ENCODE assay signal across 9 cellular contexts in the genomic region with DNA sequence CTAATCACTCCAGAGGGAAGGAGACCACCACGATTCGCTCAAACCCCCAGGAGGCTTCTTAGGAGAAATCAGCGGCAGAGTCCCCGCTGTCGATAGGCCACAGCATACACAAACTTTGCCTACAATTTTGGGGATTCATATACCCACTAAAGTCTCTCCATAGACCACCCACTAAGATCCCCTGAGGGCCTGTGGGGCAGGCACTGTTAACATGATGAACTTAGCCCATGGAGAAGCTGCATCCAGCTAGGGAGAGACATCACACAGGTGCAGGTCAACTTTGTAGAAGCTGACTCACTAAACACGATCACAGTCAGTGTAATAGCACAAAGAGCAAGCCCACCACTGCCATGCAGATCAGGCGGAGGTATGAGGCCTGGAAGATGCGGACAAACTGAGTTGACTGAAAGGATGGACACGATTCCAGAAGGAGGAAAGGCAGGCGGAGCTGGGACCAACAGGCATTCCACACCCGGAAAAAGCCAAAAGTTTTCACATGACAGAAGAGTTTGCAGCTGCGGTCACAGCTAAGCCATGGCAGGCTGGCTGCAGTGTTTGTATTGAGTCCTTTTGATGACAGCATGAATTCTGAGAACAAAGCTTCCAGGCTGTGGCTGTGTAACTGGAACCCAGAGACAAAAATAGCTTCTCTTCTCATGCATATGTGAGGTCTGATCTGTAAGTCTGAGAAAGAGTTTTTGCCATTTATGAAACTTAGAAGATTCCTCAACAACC.
DNase-seq lines count a peak whose midpoint lies in the region; ATAC-seq, FAIRE-seq and TF ChIP-seq lines count a peak whose summit lies in the region.
"Had no signal": no experiment of that assay in that cellular context is flagged by ENCODE, and none has a peak within 500 bp of the region (broad histone marks: within the 10 kb centered on the region; RNA-seq: fewer than 3 reads in every experiment).

No MANE protein-coding gene starts in this region.

- TF ChIP-seq POLR2A in GM12891 (IDR thresholded peaks at IDR 0.05; ENCODE audit: low read depth, low read length) = no peak

- H3K4me3 Mint-ChIP-seq in progenitor cell of endocrine pancreas (ENCODE audit: low read depth) = no peak overlapping the region

- no peak for FAIRE-seq in GM12891 (lab: Jason Lieb, UNC)

- H3K4me1 Mint-ChIP-seq in progenitor cell of endocrine pancreas (ENCODE audit: low read depth) = no peaks in the 10 kb centered on the region

- ATAC-seq in GM18867 (IDR thresholded peaks at IDR 0.05; ENCODE audit: unreplicated experiment) = no peak

- H3K27ac Mint-ChIP-seq in progenitor cell of endocrine pancreas = peak overlapping the region; percentile 11

- H3K36me3 Mint-ChIP-seq in progenitor cell of endocrine pancreas (ENCODE audit: insufficient read depth) = no peaks in the 10 kb centered on the region

- no peak for TF ChIP-seq CTCF in progenitor cell of endocrine pancreas (IDR thresholded peaks at IDR 0.05; ENCODE audit: unreplicated experiment)

- H3K9me3 Mint-ChIP-seq in progenitor cell of endocrine pancreas (ENCODE audit: low read depth) = no peaks in the 10 kb centered on the region

- H3K27me3 Mint-ChIP-seq in progenitor cell of endocrine pancreas = peaks cover 4% of the 10 kb centered on the region

- DNase-seq in H4 (ENCODE audit: low spot score) = peak; percentile 62
- peak in 52 of 58 donors; percentile 23 to 93 (median 69) for DNase-seq in anterior cingulate cortex (lab: John Stamatoyannopoulos, UW)
- peak; percentile 82 for DNase-seq in cardiac septum (ENCODE audit: low spot score)
- no peak for DNase-seq in progenitor cell of endocrine pancreas (ENCODE audit: low spot score, unreplicated experiment)
- DNase-seq in GM12891 (ENCODE audit: insufficient read length, low spot score) = no peak
- no peak for DNase-seq in DMS114 treated with DMSO at 0.1 percent for 48 hours (lab: John Stamatoyannopoulos, UW; ENCODE audit: unreplicated experiment)
- DNase-seq in effector CD8-positive, alpha-beta T cell (lab: John Stamatoyannopoulos, UW) = no peak
- DNase-seq: activated naive CD4-positive, alpha-beta T cell had no signal

- intact Hi-C loops in cardiac septum (cut with DNase I) = loop anchor here (5.0 kb wide), 4 partner anchors 37 to 768 kb away; no protein-coding TSS in a partner anchor

TF ChIP-seq in GM12891, 5 proteins besides CTCF, POLR2A, EP300 and RAD21:
- no peak for TF ChIP-seq PAX5 (IDR thresholded peaks at IDR 0.05; ENCODE audit: insufficient read depth, low read length, severe bottlenecking)
- TF ChIP-seq POLR2AphosphoS5 (IDR thresholded peaks at IDR 0.05; ENCODE audit: low read depth, low read length) = no peak

Comparison
In these comparisons a context has a peak if more than half of its experiments do, and no peak if none do; other contexts are left out.
1. DNase-seq: peak in H4 (single experiment), anterior cingulate cortex (52 of 58) and cardiac septum (single experiment); none in progenitor cell of endocrine pancreas (single experiment), GM12891 (single experiment), DMS114 treated with DMSO at 0.1 percent for 48 hours (single experiment) and effector CD8-positive, alpha-beta T cell (single experiment).